Comparison of ENCODE assay signal across 10 cellular contexts in genomic region chr1:10670190-10670589, GRCh38.
"Had no signal": no experiment of that assay in that cellular context is flagged by ENCODE, and none has a peak within 500 bp of the region (broad histone marks: within the 10 kb centered on the region; RNA-seq: fewer than 3 reads in every experiment).

No MANE protein-coding gene starts in this region.

- H3K4me3 ChIP-seq: thyroid gland had no signal

- H3K36me3 ChIP-seq: thyroid gland had no signal

- H3K27me3 Mint-ChIP-seq: activated CD4-positive, alpha-beta T cell treated with anti-CD3 and anti-CD28 coated beads, Interleukin-2, amount 10 ng/mL, durations not matched to agents 24 days and 14 days; activated T-helper 17 cell treated with anti-CD3 and anti-CD28 coated beads, Interleukin-2, amount 50 U/mL, for 72 hours; stimulated activated naive CD8-positive, alpha-beta T cell treated with anti-CD3 and anti-CD28 coated beads, Interleukin-15, amount 100 ng/mL, for 72 hours had no signal

- H3K27me3 ChIP-seq: thyroid gland had no signal

- H3K27ac Mint-ChIP-seq: activated CD4-positive, alpha-beta T cell treated with anti-CD3 and anti-CD28 coated beads, Interleukin-2, amount 10 ng/mL, durations not matched to agents 24 days and 14 days; activated naive CD4-positive, alpha-beta T cell treated with anti-CD3 and anti-CD28 coated beads for 36 hours; activated T-helper 17 cell treated with anti-CD3 and anti-CD28 coated beads, Interleukin-2, amount 50 U/mL, for 72 hours; stimulated activated naive CD8-positive, alpha-beta T cell treated with anti-CD3 and anti-CD28 coated beads, Interleukin-15, amount 100 ng/mL, for 72 hours had no signal

- H3K9me3 ChIP-seq: thyroid gland had no signal

- DNase-seq: activated CD4-positive, alpha-beta T cell treated with anti-CD3 and anti-CD28 coated beads, Interleukin-2, amount 10 ng/mL, durations not matched to agents 24 days and 14 days; activated naive CD4-positive, alpha-beta T cell treated with anti-CD3 and anti-CD28 coated beads for 36 hours; central memory CD4-positive, alpha-beta T cell; left colon; stimulated activated CD4-positive, alpha-beta T cell treated with anti-CD3 and anti-CD28 coated beads, Interleukin-15, amount 100 ng/mL, for 24 hours; stimulated activated CD4-positive, alpha-beta T cell treated with anti-CD3 and anti-CD28 coated beads, Interleukin-4, amount 100 ng/mL, for 4 hours; stimulated activated naive CD8-positive, alpha-beta T cell treated with anti-CD3 and anti-CD28 coated beads, Interleukin-15, amount 100 ng/mL, for 72 hours; T1000; thyroid gland had no signal

- H3K4me1 Mint-ChIP-seq: activated CD4-positive, alpha-beta T cell treated with anti-CD3 and anti-CD28 coated beads, Interleukin-2, amount 10 ng/mL, durations not matched to agents 24 days and 14 days; activated T-helper 17 cell treated with anti-CD3 and anti-CD28 coated beads, Interleukin-2, amount 50 U/mL, for 72 hours; stimulated activated naive CD8-positive, alpha-beta T cell treated with anti-CD3 and anti-CD28 coated beads, Interleukin-15, amount 100 ng/mL, for 72 hours had no signal

- H3K9me3 Mint-ChIP-seq: activated CD4-positive, alpha-beta T cell treated with anti-CD3 and anti-CD28 coated beads, Interleukin-2, amount 10 ng/mL, durations not matched to agents 24 days and 14 days; activated naive CD4-positive, alpha-beta T cell treated with anti-CD3 and anti-CD28 coated beads for 36 hours; activated T-helper 17 cell treated with anti-CD3 and anti-CD28 coated beads, Interleukin-2, amount 50 U/mL, for 72 hours; stimulated activated naive CD8-positive, alpha-beta T cell treated with anti-CD3 and anti-CD28 coated beads, Interleukin-15, amount 100 ng/mL, for 72 hours had no signal

- ATAC-seq: activated T-helper 17 cell treated with anti-CD3 and anti-CD28 coated beads, Interleukin-2, amount 50 U/mL, for 72 hours; left colon; stimulated activated naive CD8-positive, alpha-beta T cell treated with anti-CD3 and anti-CD28 coated beads, Interleukin-15, amount 100 ng/mL, for 72 hours had no signal

- H3K4me3 Mint-ChIP-seq: activated CD4-positive, alpha-beta T cell treated with anti-CD3 and anti-CD28 coated beads, Interleukin-2, amount 10 ng/mL, durations not matched to agents 24 days and 14 days; activated naive CD4-positive, alpha-beta T cell treated with anti-CD3 and anti-CD28 coated beads for 36 hours; activated T-helper 17 cell treated with anti-CD3 and anti-CD28 coated beads, Interleukin-2, amount 50 U/mL, for 72 hours; stimulated activated naive CD8-positive, alpha-beta T cell treated with anti-CD3 and anti-CD28 coated beads, Interleukin-15, amount 100 ng/mL, for 72 hours had no signal
